ENCODE assay signal across 1 cellular context in the genomic region with DNA sequence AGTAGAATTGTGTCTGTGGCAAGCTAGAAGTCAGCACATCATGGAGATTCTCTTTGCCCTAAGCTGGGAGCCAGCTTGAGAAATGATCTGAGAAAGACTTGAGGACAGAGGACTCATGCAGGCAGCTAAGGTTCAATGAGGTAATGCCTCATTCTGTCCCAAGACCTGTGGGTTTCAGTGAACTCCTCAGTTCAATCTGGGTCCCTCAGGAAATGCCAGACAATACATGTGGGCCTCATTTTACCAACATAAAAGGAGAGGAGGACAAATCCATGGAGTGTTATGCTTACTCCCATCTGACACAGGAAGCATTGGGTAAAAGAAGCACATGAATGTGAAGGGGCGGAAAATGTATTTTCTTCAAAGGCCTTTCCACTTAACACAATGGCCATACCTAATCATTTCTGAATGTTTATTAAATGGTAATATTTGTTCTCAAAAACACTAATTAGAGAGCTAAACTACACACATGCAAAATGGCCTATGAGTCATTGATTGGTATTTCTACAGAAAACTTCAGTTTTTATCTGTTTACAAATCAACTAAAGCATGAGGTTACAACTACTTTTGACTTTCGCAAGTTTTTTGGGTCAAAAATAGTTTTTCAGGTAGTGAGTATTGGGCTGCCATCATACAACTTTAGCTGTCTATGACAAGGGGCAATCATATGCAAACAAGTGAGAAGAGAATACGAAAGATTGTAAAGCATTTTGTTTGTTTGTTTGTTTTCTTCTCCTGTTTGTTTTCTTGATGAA.
TF ChIP-seq lines count a peak whose summit lies in the region.

No MANE protein-coding gene starts in this region.

TF ChIP-seq in GM23338, 12 proteins besides CTCF, POLR2A, EP300 and RAD21 (continued from another document):
- TF ChIP-seq, protein P1, sequence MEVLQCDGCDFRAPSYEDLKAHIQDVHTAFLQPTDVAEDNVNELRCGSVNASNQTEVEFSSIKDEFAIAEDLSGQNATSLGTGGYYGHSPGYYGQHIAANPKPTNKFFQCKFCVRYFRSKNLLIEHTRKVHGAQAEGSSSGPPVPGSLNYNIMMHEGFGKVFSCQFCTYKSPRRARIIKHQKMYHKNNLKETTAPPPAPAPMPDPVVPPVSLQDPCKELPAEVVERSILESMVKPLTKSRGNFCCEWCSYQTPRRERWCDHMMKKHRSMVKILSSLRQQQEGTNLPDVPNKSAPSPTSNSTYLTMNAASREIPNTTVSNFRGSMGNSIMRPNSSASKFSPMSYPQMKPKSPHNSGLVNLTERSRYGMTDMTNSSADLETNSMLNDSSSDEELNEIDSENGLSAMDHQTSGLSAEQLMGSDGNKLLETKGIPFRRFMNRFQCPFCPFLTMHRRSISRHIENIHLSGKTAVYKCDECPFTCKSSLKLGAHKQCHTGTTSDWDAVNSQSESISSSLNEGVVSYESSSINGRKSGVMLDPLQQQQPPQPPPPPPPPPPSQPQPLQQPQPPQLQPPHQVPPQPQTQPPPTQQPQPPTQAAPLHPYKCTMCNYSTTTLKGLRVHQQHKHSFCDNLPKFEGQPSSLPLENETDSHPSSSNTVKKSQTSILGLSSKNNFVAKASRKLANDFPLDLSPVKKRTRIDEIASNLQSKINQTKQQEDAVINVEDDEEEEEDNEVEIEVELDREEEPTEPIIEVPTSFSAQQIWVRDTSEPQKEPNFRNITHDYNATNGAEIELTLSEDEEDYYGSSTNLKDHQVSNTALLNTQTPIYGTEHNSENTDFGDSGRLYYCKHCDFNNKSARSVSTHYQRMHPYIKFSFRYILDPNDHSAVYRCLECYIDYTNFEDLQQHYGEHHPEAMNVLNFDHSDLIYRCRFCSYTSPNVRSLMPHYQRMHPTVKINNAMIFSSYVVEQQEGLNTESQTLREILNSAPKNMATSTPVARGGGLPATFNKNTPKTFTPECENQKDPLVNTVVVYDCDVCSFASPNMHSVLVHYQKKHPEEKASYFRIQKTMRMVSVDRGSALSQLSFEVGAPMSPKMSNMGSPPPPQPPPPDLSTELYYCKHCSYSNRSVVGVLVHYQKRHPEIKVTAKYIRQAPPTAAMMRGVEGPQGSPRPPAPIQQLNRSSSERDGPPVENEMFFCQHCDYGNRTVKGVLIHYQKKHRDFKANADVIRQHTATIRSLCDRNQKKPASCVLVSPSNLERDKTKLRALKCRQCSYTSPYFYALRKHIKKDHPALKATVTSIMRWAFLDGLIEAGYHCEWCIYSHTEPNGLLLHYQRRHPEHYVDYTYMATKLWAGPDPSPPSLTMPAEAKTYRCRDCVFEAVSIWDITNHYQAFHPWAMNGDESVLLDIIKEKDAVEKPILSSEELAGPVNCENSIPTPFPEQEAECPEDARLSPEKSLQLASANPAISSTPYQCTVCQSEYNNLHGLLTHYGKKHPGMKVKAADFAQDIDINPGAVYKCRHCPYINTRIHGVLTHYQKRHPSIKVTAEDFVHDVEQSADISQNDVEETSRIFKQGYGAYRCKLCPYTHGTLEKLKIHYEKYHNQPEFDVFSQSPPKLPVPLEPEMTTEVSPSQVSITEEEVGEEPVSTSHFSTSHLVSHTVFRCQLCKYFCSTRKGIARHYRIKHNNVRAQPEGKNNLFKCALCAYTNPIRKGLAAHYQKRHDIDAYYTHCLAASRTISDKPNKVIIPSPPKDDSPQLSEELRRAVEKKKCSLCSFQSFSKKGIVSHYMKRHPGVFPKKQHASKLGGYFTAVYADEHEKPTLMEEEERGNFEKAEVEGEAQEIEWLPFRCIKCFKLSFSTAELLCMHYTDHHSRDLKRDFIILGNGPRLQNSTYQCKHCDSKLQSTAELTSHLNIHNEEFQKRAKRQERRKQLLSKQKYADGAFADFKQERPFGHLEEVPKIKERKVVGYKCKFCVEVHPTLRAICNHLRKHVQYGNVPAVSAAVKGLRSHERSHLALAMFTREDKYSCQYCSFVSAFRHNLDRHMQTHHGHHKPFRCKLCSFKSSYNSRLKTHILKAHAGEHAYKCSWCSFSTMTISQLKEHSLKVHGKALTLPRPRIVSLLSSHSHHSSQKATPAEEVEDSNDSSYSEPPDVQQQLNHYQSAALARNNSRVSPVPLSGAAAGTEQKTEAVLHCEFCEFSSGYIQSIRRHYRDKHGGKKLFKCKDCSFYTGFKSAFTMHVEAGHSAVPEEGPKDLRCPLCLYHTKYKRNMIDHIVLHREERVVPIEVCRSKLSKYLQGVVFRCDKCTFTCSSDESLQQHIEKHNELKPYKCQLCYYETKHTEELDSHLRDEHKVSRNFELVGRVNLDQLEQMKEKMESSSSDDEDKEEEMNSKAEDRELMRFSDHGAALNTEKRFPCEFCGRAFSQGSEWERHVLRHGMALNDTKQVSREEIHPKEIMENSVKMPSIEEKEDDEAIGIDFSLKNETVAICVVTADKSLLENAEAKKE (CRISPR knock-in tag; IDR thresholded peaks at IDR 0.05): no peak
- no peak for TF ChIP-seq EZH2 (IDR thresholded peaks at IDR 0.05; ENCODE audit: low read depth, unreplicated experiment)
- TF ChIP-seq ZNF331 (CRISPR knock-in tag; IDR thresholded peaks at IDR 0.05; ENCODE audit: low read depth): no peak
- TF ChIP-seq JUNB (IDR thresholded peaks at IDR 0.05; ENCODE audit: unreplicated experiment): no peak
- no peak for TF ChIP-seq STAT1 (IDR thresholded peaks at IDR 0.05; ENCODE audit: unreplicated experiment)
- TF ChIP-seq ZNF114 (CRISPR knock-in tag; IDR thresholded peaks at IDR 0.05): no peak
- TF ChIP-seq, protein P2, sequence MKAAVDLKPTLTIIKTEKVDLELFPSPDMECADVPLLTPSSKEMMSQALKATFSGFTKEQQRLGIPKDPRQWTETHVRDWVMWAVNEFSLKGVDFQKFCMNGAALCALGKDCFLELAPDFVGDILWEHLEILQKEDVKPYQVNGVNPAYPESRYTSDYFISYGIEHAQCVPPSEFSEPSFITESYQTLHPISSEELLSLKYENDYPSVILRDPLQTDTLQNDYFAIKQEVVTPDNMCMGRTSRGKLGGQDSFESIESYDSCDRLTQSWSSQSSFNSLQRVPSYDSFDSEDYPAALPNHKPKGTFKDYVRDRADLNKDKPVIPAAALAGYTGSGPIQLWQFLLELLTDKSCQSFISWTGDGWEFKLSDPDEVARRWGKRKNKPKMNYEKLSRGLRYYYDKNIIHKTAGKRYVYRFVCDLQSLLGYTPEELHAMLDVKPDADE (IDR thresholded peaks at IDR 0.05): no peak
- no peak for TF ChIP-seq NANOG (IDR thresholded peaks at IDR 0.05; ENCODE audit: borderline replicate concordance)
